ENCODE assay signal across 27 cellular contexts in the genomic region with DNA sequence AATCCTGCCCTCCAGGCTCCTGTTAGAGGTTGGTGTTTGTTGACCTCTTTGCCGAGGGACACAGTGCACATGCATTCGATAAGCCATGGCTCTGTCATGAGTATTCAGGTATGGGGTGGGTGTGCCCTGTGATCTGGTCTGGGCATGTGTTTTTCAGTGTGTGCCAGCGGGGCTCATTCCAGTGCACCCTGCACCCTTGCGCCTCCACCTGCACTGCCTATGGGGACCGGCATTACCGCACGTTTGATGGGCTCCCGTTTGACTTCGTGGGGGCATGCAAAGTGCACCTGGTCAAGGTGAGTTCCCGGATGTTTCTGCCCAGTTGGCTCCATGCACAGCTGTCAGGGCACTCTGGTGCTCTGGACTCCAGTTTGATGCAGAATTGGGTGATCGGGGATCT. TPM values are rescaled to one million over a fixed set of nuclear protein-coding genes. Genes with fewer than 3 reads are reported as not detected.
"Had no signal": no experiment of that assay in that cellular context is flagged by ENCODE, and none has a peak within 500 bp of the region (broad histone marks: within the 10 kb centered on the region; RNA-seq: fewer than 3 reads in every experiment).

No MANE protein-coding gene starts in this region.

- H3K4me3 Mint-ChIP-seq: memory B cell, naive B cell, nephron, type B pancreatic cell had no signal

- H3K27ac ChIP-seq: dorsolateral prefrontal cortex, epithelial cell of prostate, esophagus squamous epithelium, gastroesophageal sphincter, hepatocyte, psoas muscle, right lobe of liver, skin epidermis, stomach, uterus had no signal

- H3K4me3 ChIP-seq: dorsolateral prefrontal cortex, esophagus squamous epithelium, gastroesophageal sphincter, hepatocyte, psoas muscle, right lobe of liver, skin epidermis, stomach, uterus had no signal

- H3K36me3 ChIP-seq: esophagus squamous epithelium, gastroesophageal sphincter, right lobe of liver, stomach, uterus had no signal

- H3K27me3 ChIP-seq: hepatocyte, right lobe of liver, uterus had no signal

- H3K36me3 Mint-ChIP-seq: memory B cell, type B pancreatic cell had no signal

- H3K9me3 ChIP-seq: esophagus squamous epithelium, psoas muscle, right lobe of liver, stomach, uterus had no signal

- H3K4me1 Mint-ChIP-seq: memory B cell, naive B cell, nephron had no signal

- H3K27ac Mint-ChIP-seq: memory B cell, naive B cell, nephron, type B pancreatic cell had no signal

- ATAC-seq: gastroesophageal sphincter, left colon, psoas muscle, right lobe of liver had no signal

- H3K4me1 ChIP-seq: gastroesophageal sphincter, psoas muscle, right lobe of liver, stomach, uterus had no signal

- DNase-seq: caudate nucleus; cortex of kidney; effector CD8-positive, alpha-beta T cell; esophagus squamous epithelium; foreskin fibroblast; left colon; naive B cell; occipital lobe; retina; stimulated activated CD4-positive, alpha-beta T cell treated with anti-CD3 and anti-CD28 coated beads, Interleukin-12 subunit alpha, Interleukin-12 subunit beta, amount 100 ng/mL, for 4 hours; stimulated activated naive CD4-positive, alpha-beta T cell; stomach; substantia nigra; uterus had no signal

RNA-seq across cellular contexts. Expression of a gene that starts 44.2 kb away (rescaled TPM):
- total RNA-seq: chondrocyte, esophagus squamous epithelium, gastroesophageal sphincter, kidney epithelial cell, left colon, lower leg skin, occipital lobe, psoas muscle, right lobe of liver, stomach had no signal
- polyA plus RNA-seq: psoas muscle, stomach had no signal

RNA-seq across cellular contexts. Expression of a gene that starts 47.1 kb away (rescaled TPM):
- total RNA-seq: esophagus squamous epithelium, psoas muscle had no signal
